ENCODE assay signal across 8 cellular contexts in genomic region chr10:24722676-24723385, GRCh38. TPM values are rescaled to one million over a fixed set of nuclear protein-coding genes. Genes with fewer than 3 reads are reported as not detected.
DNase-seq lines count a peak whose midpoint lies in the region; ATAC-seq and TF ChIP-seq lines count a peak whose summit lies in the region.

No MANE protein-coding gene starts in this region.

- H3K9me3 ChIP-seq in parathyroid adenoma (ENCODE audit: control insufficient read depth, low read length) = no peaks in the 10 kb centered on the region

- no peak for TF ChIP-seq CTCF in 22Rv1 (IDR thresholded peaks at IDR 0.05)
- TF ChIP-seq CTCF in parathyroid adenoma (IDR thresholded peaks at IDR 0.05) = no peak

- H3K4me3 ChIP-seq in parathyroid adenoma (ENCODE audit: low read depth, low read length) = peak overlapping the region; percentile 80

- H3K4me1 ChIP-seq in parathyroid adenoma = peaks cover 21% of the 10 kb centered on the region

- H3K4me2 ChIP-seq in parathyroid adenoma (ENCODE audit: low read length) = peak overlapping the region; percentile 89

- no peaks in the 10 kb centered on the region for H3K36me3 ChIP-seq in parathyroid adenoma (ENCODE audit: control insufficient read depth, insufficient read depth, low read length)

- DNase-seq in RPMI7951 (ENCODE audit: low read depth) (peak; percentile 77), head of caudate nucleus (peak in 40 of 42 donors; percentile 31 to 87 (median 66)), NCI-H1436 (lab: John Stamatoyannopoulos, UW) (no peak)
- DNase-seq in activated naive CD4-positive, alpha-beta T cell treated with anti-CD3 and anti-CD28 coated beads, Interleukin-2, amount 50 U/mL, for 16 hours = peak; percentile 45

- ATAC-seq in GM18505 (IDR thresholded peaks at IDR 0.05; ENCODE audit: unreplicated experiment) = peak; percentile 27
- peak; percentile 15 for ATAC-seq in HG02973 (IDR thresholded peaks at IDR 0.05; ENCODE audit: unreplicated experiment)

- H3K27ac ChIP-seq in 22Rv1 = peak overlapping the region; percentile 88
- H3K27ac ChIP-seq in parathyroid adenoma = peak overlapping the region; percentile 90

- peaks cover 32% of the 10 kb centered on the region for H3K79me2 ChIP-seq in parathyroid adenoma

- H2AFZ ChIP-seq in parathyroid adenoma = peak overlapping the region; percentile 89

- H3K9ac ChIP-seq in parathyroid adenoma = peak overlapping the region; percentile 73

- no peaks in the 10 kb centered on the region for H3K27me3 ChIP-seq in parathyroid adenoma (ENCODE audit: control insufficient read depth, insufficient read depth, low read length)

- intact Hi-C loops in head of caudate nucleus (cut with DNase I) = loop anchor here (5.0 to 10.0 kb wide), 4 partner anchors 78 to 294 kb away; partner anchors contain the start of genes ENKUR, PRTFDC1 and THNSL1

- TF ChIP-seq POLR2A in GM18505 (IDR thresholded peaks at IDR 0.05; ENCODE audit: borderline replicate concordance, extremely low read depth, insufficient read depth, insufficient read length) = peak; percentile 47

RNA-seq across cellular contexts. Expression of gene ARHGAP21, which starts 0.9 kb away (rescaled TPM):
- 60.6 and 76.3 TPM in 2 replicates for total RNA-seq in RPMI7951 (2014; rRNA removed; shearing (Covaris generic))
